In genomic region chr6:145214570-145214969, GRCh38 we compare ENCODE assay signal across 8 cellular contexts.
DNase-seq lines count a peak whose midpoint lies in the region; ATAC-seq and FAIRE-seq lines count a peak whose summit lies in the region.

No MANE protein-coding gene starts in this region.

- peak; percentile 6 for DNase-seq in stimulated activated CD4-positive, alpha-beta T cell treated with anti-CD3 and anti-CD28 coated beads, Interleukin-15, amount 100 ng/mL, for 24 hours
- no peak for DNase-seq in stimulated activated CD4-positive, alpha-beta T cell treated with anti-CD3 and anti-CD28 coated beads, Interleukin-1b, Interleukin-23, amount 100 ng/mL, for 48 hours
- peak; percentile 10 for DNase-seq in NCI-H345 treated with DMSO at 0.1 percent for 48 hours (lab: John Stamatoyannopoulos, UW; ENCODE audit: unreplicated experiment)
- peak; percentile 24 for DNase-seq in retina
- DNase-seq in NCI-H510A (lab: John Stamatoyannopoulos, UW) = no peak
- DNase-seq in stimulated activated CD4-positive, alpha-beta T cell treated with anti-CD3 and anti-CD28 coated beads, Interleukin-2, amount 100 ng/mL, for 48 hours = no peak

- no peak for ATAC-seq in GM18873 (IDR thresholded peaks at IDR 0.05; ENCODE audit: low FRiP score, unreplicated experiment)

- peak; percentile 77 for FAIRE-seq in endometrium (lab: Jason Lieb, UNC)

Comparison
In these comparisons a context has a peak if more than half of its experiments do, and no peak if none do; other contexts are left out.
1. DNase-seq: peak in stimulated activated CD4-positive, alpha-beta T cell treated with anti-CD3 and anti-CD28 coated beads, Interleukin-15, amount 100 ng/mL, for 24 hours (single experiment), NCI-H345 treated with DMSO at 0.1 percent for 48 hours (single experiment) and retina (single experiment); none in stimulated activated CD4-positive, alpha-beta T cell treated with anti-CD3 and anti-CD28 coated beads, Interleukin-1b, Interleukin-23, amount 100 ng/mL, for 48 hours (single experiment), NCI-H510A (single experiment) and stimulated activated CD4-positive, alpha-beta T cell treated with anti-CD3 and anti-CD28 coated beads, Interleukin-2, amount 100 ng/mL, for 48 hours (0 of 2).